13 cellular contexts compared by ENCODE assay signal in genomic region chr15:63499611-63500010, GRCh38. TPM values are rescaled to one million over a fixed set of nuclear protein-coding genes. Genes with fewer than 3 reads are reported as not detected.
DNase-seq lines count a peak whose midpoint lies in the region; ATAC-seq and TF ChIP-seq lines count a peak whose summit lies in the region.
"Had no signal": no experiment of that assay in that cellular context is flagged by ENCODE, and none has a peak within 500 bp of the region (broad histone marks: within the 10 kb centered on the region; RNA-seq: fewer than 3 reads in every experiment).

No MANE protein-coding gene starts in this region.

- DNase-seq in NOMO-1 treated with DMSO at 0.1 percent for 48 hours (lab: John Stamatoyannopoulos, UW; ENCODE audit: unreplicated experiment): peak; percentile 52
- DNase-seq in NOMO-1 treated with dmso at 0.1 percent for 144 hours (lab: John Stamatoyannopoulos, UW; ENCODE audit: unreplicated experiment): no peak
- DNase-seq in M059J (ENCODE audit: low read depth): peak; percentile 53
- DNase-seq in effector memory CD4-positive, alpha-beta T cell: no peak
- no peak for DNase-seq in spleen
- DNase-seq in activated naive CD4-positive, alpha-beta T cell treated with anti-CD3 and anti-CD28 coated beads for 36 hours: no peak
- DNase-seq in activated CD8-positive, alpha-beta T cell treated with anti-CD3 and anti-CD28 coated beads, Interleukin-2, amount 10 ng/mL, durations not matched to agents 7 days and 5 days: no peak
- no peak for DNase-seq in activated T-cell treated with anti-CD3 and anti-CD28 coated beads, Interleukin-2, amount 50 U/mL, for 48 hours
- DNase-seq: dorsolateral prefrontal cortex, erythroblast, SHP77 treated with DMSO at 0.1 percent for 48 hours, small intestine, tibial artery had no signal

- WGBS in spleen, 5 donors: 87 to 98% (median 93%) methylated on average over 4 of the region's 4 CpGs

- no peaks in the 10 kb centered on the region for H3K9me3 Mint-ChIP-seq in activated naive CD4-positive, alpha-beta T cell treated with anti-CD3 and anti-CD28 coated beads for 36 hours
- no peaks in the 10 kb centered on the region for H3K9me3 Mint-ChIP-seq in activated CD8-positive, alpha-beta T cell treated with anti-CD3 and anti-CD28 coated beads, Interleukin-2, amount 10 ng/mL, durations not matched to agents 7 days and 5 days (ENCODE audit: insufficient read depth)

- no peak overlapping the region for H3K27ac Mint-ChIP-seq in activated naive CD4-positive, alpha-beta T cell treated with anti-CD3 and anti-CD28 coated beads for 36 hours
- no peak overlapping the region for H3K27ac Mint-ChIP-seq in activated CD8-positive, alpha-beta T cell treated with anti-CD3 and anti-CD28 coated beads, Interleukin-2, amount 10 ng/mL, durations not matched to agents 7 days and 5 days

- H3K4me1 ChIP-seq in effector memory CD4-positive, alpha-beta T cell (ENCODE audit: control insufficient read depth, insufficient read depth, low read length, poor library complexity, severe bottlenecking): peaks cover 90% of the 10 kb centered on the region
- peaks cover 63 to 95% (median 92%) of the 10 kb centered on the region in 6 donors for H3K4me1 ChIP-seq in spleen

- H3K4me3 ChIP-seq in effector memory CD4-positive, alpha-beta T cell (ENCODE audit: insufficient read depth, low read depth, low read length, poor library complexity, severe bottlenecking): no peak overlapping the region
- H3K4me3 ChIP-seq in spleen: peak overlapping the region in 1 of 8 donors; percentile 47
- H3K4me3 ChIP-seq: dorsolateral prefrontal cortex, tibial artery had no signal

- peak overlapping the region; percentile 100 for H3K27ac ChIP-seq in effector memory CD4-positive, alpha-beta T cell (ENCODE audit: insufficient read depth, low read length, poor library complexity, severe bottlenecking)
- peak overlapping the region; percentile 37 to 100 (median 100) for H3K27ac ChIP-seq in spleen
- H3K27ac ChIP-seq: tibial artery had no signal

- H3K27me3 Mint-ChIP-seq in activated naive CD4-positive, alpha-beta T cell treated with anti-CD3 and anti-CD28 coated beads for 36 hours (ENCODE audit: low read depth): no peaks in the 10 kb centered on the region
- no peaks in the 10 kb centered on the region for H3K27me3 Mint-ChIP-seq in activated CD8-positive, alpha-beta T cell treated with anti-CD3 and anti-CD28 coated beads, Interleukin-2, amount 10 ng/mL, durations not matched to agents 7 days and 5 days (ENCODE audit: low read depth)

- CTCF ChIA-PET in activated naive CD4-positive, alpha-beta T cell treated with anti-CD3 and anti-CD28 coated beads for 36 hours (lab: Charles Lee): interaction anchor here (0.9 kb wide), 1 partner anchor 100 kb away, joined by 3 read pairs; no protein-coding TSS in a partner anchor
- CTCF ChIA-PET in activated CD8-positive, alpha-beta T cell treated with anti-CD3 and anti-CD28 coated beads, Interleukin-2, amount 10 ng/mL, durations not matched to agents 7 days and 5 days (lab: Charles Lee): interaction anchor here (5.5 kb wide), 1 partner anchor 15 kb away, joined by 124 read pairs; no protein-coding TSS in a partner anchor

- no peak for TF ChIP-seq CTCF in spleen (IDR thresholded peaks at IDR 0.05 in 8 of 11, conservative IDR thresholded peaks at IDR 0.05 in 3 of 11)

- no peak for TF ChIP-seq POLR2A in spleen (IDR thresholded peaks at IDR 0.05)

- POLR2A ChIA-PET in activated CD8-positive, alpha-beta T cell treated with anti-CD3 and anti-CD28 coated beads, Interleukin-2, amount 10 ng/mL, durations not matched to agents 7 days and 5 days (lab: Charles Lee): no interaction called here

- no peak for ATAC-seq in activated CD8-positive, alpha-beta T cell treated with anti-CD3 and anti-CD28 coated beads, Interleukin-2, amount 10 ng/mL, durations not matched to agents 7 days and 5 days

- H3K4me3 Mint-ChIP-seq in activated naive CD4-positive, alpha-beta T cell treated with anti-CD3 and anti-CD28 coated beads for 36 hours: no peak overlapping the region
- H3K4me3 Mint-ChIP-seq in activated CD8-positive, alpha-beta T cell treated with anti-CD3 and anti-CD28 coated beads, Interleukin-2, amount 10 ng/mL, durations not matched to agents 7 days and 5 days: no peak overlapping the region

- no peaks in the 10 kb centered on the region for H3K9me3 ChIP-seq in effector memory CD4-positive, alpha-beta T cell (ENCODE audit: control insufficient read depth, low read length)
- H3K9me3 ChIP-seq in spleen: no peaks in the 10 kb centered on the region
- H3K9me3 ChIP-seq: tibial artery had no signal

- intact Hi-C loops in spleen (cut with DNase I; ENCODE audit: low total_unique reads): no loop called here
- intact Hi-C loops in activated naive CD4-positive, alpha-beta T cell treated with anti-CD3 and anti-CD28 coated beads for 36 hours (cut with micrococcal nuclease): loop anchor here (5.0 to 10.0 kb wide), 3 partner anchors 287 to 1393 kb away; no protein-coding TSS in a partner anchor

- H3K36me3 ChIP-seq in effector memory CD4-positive, alpha-beta T cell (ENCODE audit: control insufficient read depth, insufficient read depth, low read length): no peaks in the 10 kb centered on the region
- no peaks in the 10 kb centered on the region for H3K36me3 ChIP-seq in spleen
- H3K36me3 ChIP-seq: tibial artery had no signal

- no peaks in the 10 kb centered on the region for H3K27me3 ChIP-seq in effector memory CD4-positive, alpha-beta T cell (replicated peaks; ENCODE audit: control insufficient read depth, insufficient read depth, low read length, poor library complexity, severe bottlenecking)
- H3K27me3 ChIP-seq in spleen (replicated peaks in 1 of 7): no peaks in the 10 kb centered on the region

- peaks cover 73% of the 10 kb centered on the region for H3K4me1 Mint-ChIP-seq in activated naive CD4-positive, alpha-beta T cell treated with anti-CD3 and anti-CD28 coated beads for 36 hours (ENCODE audit: low read depth)
- peaks cover 44% of the 10 kb centered on the region for H3K4me1 Mint-ChIP-seq in activated CD8-positive, alpha-beta T cell treated with anti-CD3 and anti-CD28 coated beads, Interleukin-2, amount 10 ng/mL, durations not matched to agents 7 days and 5 days (ENCODE audit: low read depth)

- no peaks in the 10 kb centered on the region for H3K36me3 Mint-ChIP-seq in activated naive CD4-positive, alpha-beta T cell treated with anti-CD3 and anti-CD28 coated beads for 36 hours (ENCODE audit: low read depth)
- peaks cover 2% of the 10 kb centered on the region for H3K36me3 Mint-ChIP-seq in activated CD8-positive, alpha-beta T cell treated with anti-CD3 and anti-CD28 coated beads, Interleukin-2, amount 10 ng/mL, durations not matched to agents 7 days and 5 days (ENCODE audit: low read depth)

RNA-seq across cellular contexts. Expression of gene USP3, which starts 4.8 kb away (rescaled TPM):
- total RNA-seq in M059J (2014; rRNA removed; shearing (Covaris generic)): 25.7 and 29.9 TPM in 2 replicates
- 100 to 1,000 TPM in 4 of 7 donors, 10 to 100 TPM in 3; 82.0 to 136 (median 112) TPM for total RNA-seq in spleen
- 10 to 100 TPM; 29.5 to 48.4 (median 38.4) TPM for polyA plus RNA-seq in spleen
- 10 to 100 TPM; 49.9 to 52.2 TPM for total RNA-seq in activated naive CD4-positive, alpha-beta T cell treated with anti-CD3 and anti-CD28 coated beads for 36 hours
- total RNA-seq in activated CD8-positive, alpha-beta T cell treated with anti-CD3 and anti-CD28 coated beads, Interleukin-2, amount 10 ng/mL, durations not matched to agents 7 days and 5 days: 10 to 100 TPM; 48.3 to 49.1 TPM

Comparison
In these comparisons a context has a peak if more than half of its experiments do, and no peak if none do; other contexts are left out.
1. DNase-seq: peak in NOMO-1 treated with DMSO at 0.1 percent for 48 hours (single experiment) and M059J (single experiment); none in NOMO-1 treated with dmso at 0.1 percent for 144 hours (single experiment), effector memory CD4-positive, alpha-beta T cell (0 of 3), spleen (single experiment), activated naive CD4-positive, alpha-beta T cell treated with anti-CD3 and anti-CD28 coated beads for 36 hours (single experiment), activated CD8-positive, alpha-beta T cell treated with anti-CD3 and anti-CD28 coated beads, Interleukin-2, amount 10 ng/mL, durations not matched to agents 7 days and 5 days (single experiment) and activated T-cell treated with anti-CD3 and anti-CD28 coated beads, Interleukin-2, amount 50 U/mL, for 48 hours (0 of 2).